Comparison of ENCODE assay signal across 1 cellular context in genomic region chr12:57238854-57239554, GRCh38.
TF ChIP-seq lines count a peak whose summit lies in the region.

No MANE protein-coding gene starts in this region.

TF ChIP-seq in HepG2, 621 proteins besides CTCF, POLR2A, EP300 and RAD21 (continued from another document and continues in another):
- TF ChIP-seq MNT (IDR thresholded peaks at IDR 0.05) (no peak), PLSCR1 (CRISPR knock-in tag; IDR thresholded peaks at IDR 0.05; ENCODE audit: borderline replicate concordance) (no peak), ZNF136 (CRISPR knock-in tag; IDR thresholded peaks at IDR 0.05; ENCODE audit: low read depth) (no peak), ZNF280D (CRISPR knock-in tag; IDR thresholded peaks at IDR 0.05) (no peak), ZBTB10 (CRISPR knock-in tag; IDR thresholded peaks at IDR 0.05; ENCODE audit: borderline replicate concordance) (0 out of 2 replicates have a peak, but pooled peaks have one; percentile 5), MAFG (CRISPR knock-in tag; IDR thresholded peaks at IDR 0.05) (no peak), ZFP36L1 (CRISPR knock-in tag; IDR thresholded peaks at IDR 0.05) (no peak), YY1 (IDR thresholded peaks at IDR 0.05; ENCODE audit: insufficient read depth, insufficient replicate concordance, low read depth, low read length) (peak; percentile 79), ZNF747 (CRISPR knock-in tag; IDR thresholded peaks at IDR 0.05; ENCODE audit: borderline replicate concordance) (no peak), MIER3 (CRISPR knock-in tag; IDR thresholded peaks at IDR 0.05; ENCODE audit: borderline replicate concordance) (0 out of 2 replicates have a peak, but pooled peaks have one; percentile 61), ZSCAN31 (CRISPR knock-in tag; IDR thresholded peaks at IDR 0.05; ENCODE audit: low read depth) (0 out of 2 replicates have a peak, but pooled peaks have one; percentile 27), IRX3 (CRISPR knock-in tag; IDR thresholded peaks at IDR 0.05; ENCODE audit: borderline replicate concordance, low read depth) (no peak), THYN1 (CRISPR knock-in tag; IDR thresholded peaks at IDR 0.05; ENCODE audit: borderline replicate concordance, low read depth) (no peak), HNRNPUL1 (IDR thresholded peaks at IDR 0.05; ENCODE audit: low read depth, low read length) (no peak), ZBTB42 (CRISPR knock-in tag; IDR thresholded peaks at IDR 0.05) (no peak), HHEX (CRISPR knock-in tag; IDR thresholded peaks at IDR 0.05) (no peak), ZC3H13 (CRISPR knock-in tag; IDR thresholded peaks at IDR 0.05) (peak; percentile 64; the same call in 1 of the 2 replicates), ZEB1 (IDR thresholded peaks at IDR 0.05; ENCODE audit: insufficient replicate concordance, low read depth) (no peak), KAT7 (CRISPR knock-in tag; IDR thresholded peaks at IDR 0.05; ENCODE audit: borderline replicate concordance) (peak; percentile 88; the same call in 1 of the 2 replicates), ZBTB49 (CRISPR knock-in tag; IDR thresholded peaks at IDR 0.05; ENCODE audit: borderline replicate concordance) (no peak), HMGXB4 (CRISPR knock-in tag; IDR thresholded peaks at IDR 0.05; ENCODE audit: borderline replicate concordance in 1 of 2, low read depth in 1 of 2) (peak; percentile 98 to 99), ZNF780A (CRISPR knock-in tag; IDR thresholded peaks at IDR 0.05) (no peak), ETV6 (CRISPR knock-in tag; conservative IDR thresholded peaks at IDR 0.05) (0 out of 2 replicates have a peak, but pooled peaks have one; percentile 50), ZNF572 (CRISPR knock-in tag; IDR thresholded peaks at IDR 0.05) (no peak), ZNF263 (CRISPR knock-in tag; IDR thresholded peaks at IDR 0.05) (no peak), MTA3 (CRISPR knock-in tag; IDR thresholded peaks at IDR 0.05) (no peak), CC2D1A (CRISPR knock-in tag; IDR thresholded peaks at IDR 0.05) (no peak), ZMYM4 (CRISPR knock-in tag; IDR thresholded peaks at IDR 0.05) (peak; percentile 77; the same call in 1 of the 2 replicates), THRA (CRISPR knock-in tag; IDR thresholded peaks at IDR 0.05; ENCODE audit: borderline replicate concordance) (0 out of 2 replicates have a peak, but pooled peaks have one; percentile 22), ZBTB4 (CRISPR knock-in tag; IDR thresholded peaks at IDR 0.05; ENCODE audit: borderline replicate concordance) (no peak; the same call in 1 of the 2 replicates), BRF2 (CRISPR knock-in tag; IDR thresholded peaks at IDR 0.05) (no peak), HNF1B (CRISPR knock-in tag; IDR thresholded peaks at IDR 0.05) (no peak), PATZ1 (CRISPR knock-in tag; IDR thresholded peaks at IDR 0.05) (peak; percentile 61)
